ENCODE assay signal across 8 cellular contexts in the genomic region with DNA sequence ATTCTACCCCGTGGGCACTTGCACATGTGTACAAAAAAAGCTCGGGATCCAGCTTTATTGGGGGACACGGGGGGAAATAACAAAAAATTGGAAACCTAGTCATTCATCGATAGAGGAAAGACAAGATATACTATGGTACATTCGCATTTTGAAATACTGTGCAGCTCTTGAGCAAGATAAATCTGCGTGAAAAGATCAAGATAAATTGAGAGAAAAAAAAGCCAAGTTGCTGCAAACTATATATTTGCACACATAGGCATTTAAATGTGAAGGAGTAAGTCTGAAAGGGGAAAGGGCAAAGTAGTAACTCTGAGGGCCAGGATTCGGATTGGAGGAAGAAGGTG. TPM values are rescaled to one million over a fixed set of nuclear protein-coding genes. Genes with fewer than 3 reads are reported as not detected.
DNase-seq lines count a peak whose midpoint lies in the region; ATAC-seq and TF ChIP-seq lines count a peak whose summit lies in the region.

No MANE protein-coding gene starts in this region.

- ATAC-seq in T-helper 17 cell: no peak

- H3K27ac ChIP-seq in sigmoid colon: peak overlapping the region; percentile 86 to 88 (median 86)

- H3K4me3 Mint-ChIP-seq in T-helper 17 cell: peak overlapping the region; percentile 97

- no peak for DNase-seq in GM12864 (ENCODE audit: low read depth)
- no peak for DNase-seq in T-helper 17 cell
- DNase-seq in fibroblast of the aortic adventitia (ENCODE audit: low read depth): no peak
- no peak for DNase-seq in sigmoid colon
- DNase-seq in EL: no peak
- DNase-seq in NCI-H1694 treated with DMSO at 0.1 percent for 48 hours (lab: John Stamatoyannopoulos, UW): no peak
- DNase-seq in CD1c-positive myeloid dendritic cell (ENCODE audit: extremely low spot score): no peak
- DNase-seq in NCI-H2171 (lab: John Stamatoyannopoulos, UW): no peak

- H3K4me1 ChIP-seq in sigmoid colon: peaks cover 0 to 32% (median 19%) of the 10 kb centered on the region in 4 donors

- intact Hi-C loops in sigmoid colon (cut with DNase I): loop anchor here (10.0 kb wide), 2 partner anchors 78 to 372 kb away; a partner anchor contains a TSS

- H3K9me3 ChIP-seq in T-helper 17 cell (ENCODE audit: control insufficient read depth, low read length, poor library complexity, severe bottlenecking): no peaks in the 10 kb centered on the region
- H3K9me3 ChIP-seq in sigmoid colon: no peaks in the 10 kb centered on the region

- WGBS in sigmoid colon, 2 donors: 19 to 26% methylated on average over 7 of the region's 7 CpGs

- no peak for TF ChIP-seq POLR2A in sigmoid colon (IDR thresholded peaks at IDR 0.05)

- H3K4me1 Mint-ChIP-seq in T-helper 17 cell: peaks cover 36% of the 10 kb centered on the region

- H3K36me3 ChIP-seq in sigmoid colon: peaks cover 0 to 9% (median 0%) of the 10 kb centered on the region in 4 donors

- TF ChIP-seq EP300 in sigmoid colon (IDR thresholded peaks at IDR 0.05): no peak

- H3K36me3 Mint-ChIP-seq in T-helper 17 cell (ENCODE audit: low read depth): peaks cover 4% of the 10 kb centered on the region

- H3K27me3 Mint-ChIP-seq in T-helper 17 cell: no peaks in the 10 kb centered on the region

- H3K27me3 ChIP-seq in sigmoid colon: no peaks in the 10 kb centered on the region

- H3K4me3 ChIP-seq in GM12864 (ENCODE audit: low read depth, low read length) (peak overlapping the region; percentile 81), fibroblast of the aortic adventitia (ENCODE audit: low read depth, low read length) (peak overlapping the region; percentile 94), sigmoid colon (peak overlapping the region; percentile 65 to 86 (median 72))

- no peak for TF ChIP-seq CTCF in GM12864 (IDR thresholded peaks at IDR 0.05; ENCODE audit: low read depth, low read length, missing control alignments)
- no peak for TF ChIP-seq CTCF in fibroblast of the aortic adventitia (IDR thresholded peaks at IDR 0.05; ENCODE audit: insufficient read depth, low read length)
- no peak for TF ChIP-seq CTCF in sigmoid colon (IDR thresholded peaks at IDR 0.05)

- H3K27ac Mint-ChIP-seq in T-helper 17 cell: peak overlapping the region; percentile 99

RNA-seq across cellular contexts. Expression of a gene that starts 0.6 kb away (rescaled TPM):
- total RNA-seq in T-helper 17 cell (10 to 100 TPM; 42.4 to 56.7 TPM), fibroblast of the aortic adventitia (ENCODE audit: low replicate concordance) (14.1 and 38.1 TPM in 2 replicates), sigmoid colon (10 to 100 TPM; 35.3 to 44.7 (median 41.9) TPM)
- polyA plus RNA-seq in sigmoid colon: 1 to 10 TPM; 2.4 to 9.4 (median 3.7) TPM

RNA-seq across cellular contexts. Expression of a gene that starts 26.9 kb away (rescaled TPM):
- total RNA-seq in T-helper 17 cell (10 to 100 TPM; 22.9 to 26.7 TPM), fibroblast of the aortic adventitia (ENCODE audit: low replicate concordance) (9.6 and 18.5 TPM in 2 replicates), sigmoid colon (10 to 100 TPM; 26.6 to 35.2 (median 33.2) TPM)
- 10 to 100 TPM; 10.2 to 27.4 (median 10.8) TPM for polyA plus RNA-seq in sigmoid colon
